In the genomic region with DNA sequence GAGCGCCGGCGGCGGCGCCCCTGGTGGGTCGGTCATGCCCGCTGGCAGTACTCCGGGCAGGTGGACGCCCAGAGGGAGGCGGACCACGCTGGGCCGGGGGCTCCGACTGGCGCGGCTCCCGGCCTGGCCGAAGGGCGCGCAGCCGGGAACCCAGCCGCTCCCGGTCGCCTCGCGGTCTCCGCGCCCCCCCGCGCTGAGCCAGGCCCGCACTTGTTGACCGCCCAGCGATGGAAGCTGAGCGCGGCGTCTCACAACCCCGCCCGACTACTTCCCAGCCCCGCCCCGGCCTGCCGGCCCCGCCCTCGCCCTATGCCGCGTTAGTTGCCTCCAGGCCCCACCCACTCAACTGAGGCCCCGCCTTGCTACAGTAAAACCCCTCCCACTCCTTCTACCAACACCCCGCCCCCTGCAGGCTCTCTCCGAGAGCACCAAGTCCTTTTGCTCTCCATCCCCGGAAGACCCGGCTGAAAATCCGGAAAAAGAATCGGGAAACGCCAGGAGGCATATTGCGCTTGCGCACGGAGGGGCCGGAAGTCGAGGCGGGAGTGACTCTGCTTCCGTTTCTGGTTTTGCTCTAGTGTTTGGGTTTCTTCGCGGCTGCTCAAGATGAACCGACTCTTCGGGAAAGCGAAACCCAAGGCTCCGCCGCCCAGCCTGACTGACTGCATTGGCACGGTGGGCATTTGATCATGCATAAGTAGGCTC, we compare ENCODE assay signal across 1 cellular context.
TF ChIP-seq lines count a peak whose summit lies in the region.

Gene BAG1, minus strand, starts transcription at position 236 of the 705 bp plus-strand sequence.
Gene CHMP5, plus strand, starts transcription at position 577 of the 705 bp plus-strand sequence. Its CDS starts 30 bp downstream, at position 607.

TF ChIP-seq in WTC11, 78 proteins besides CTCF, POLR2A, EP300 and RAD21 (continued from another document):
- TF ChIP-seq, protein P1, sequence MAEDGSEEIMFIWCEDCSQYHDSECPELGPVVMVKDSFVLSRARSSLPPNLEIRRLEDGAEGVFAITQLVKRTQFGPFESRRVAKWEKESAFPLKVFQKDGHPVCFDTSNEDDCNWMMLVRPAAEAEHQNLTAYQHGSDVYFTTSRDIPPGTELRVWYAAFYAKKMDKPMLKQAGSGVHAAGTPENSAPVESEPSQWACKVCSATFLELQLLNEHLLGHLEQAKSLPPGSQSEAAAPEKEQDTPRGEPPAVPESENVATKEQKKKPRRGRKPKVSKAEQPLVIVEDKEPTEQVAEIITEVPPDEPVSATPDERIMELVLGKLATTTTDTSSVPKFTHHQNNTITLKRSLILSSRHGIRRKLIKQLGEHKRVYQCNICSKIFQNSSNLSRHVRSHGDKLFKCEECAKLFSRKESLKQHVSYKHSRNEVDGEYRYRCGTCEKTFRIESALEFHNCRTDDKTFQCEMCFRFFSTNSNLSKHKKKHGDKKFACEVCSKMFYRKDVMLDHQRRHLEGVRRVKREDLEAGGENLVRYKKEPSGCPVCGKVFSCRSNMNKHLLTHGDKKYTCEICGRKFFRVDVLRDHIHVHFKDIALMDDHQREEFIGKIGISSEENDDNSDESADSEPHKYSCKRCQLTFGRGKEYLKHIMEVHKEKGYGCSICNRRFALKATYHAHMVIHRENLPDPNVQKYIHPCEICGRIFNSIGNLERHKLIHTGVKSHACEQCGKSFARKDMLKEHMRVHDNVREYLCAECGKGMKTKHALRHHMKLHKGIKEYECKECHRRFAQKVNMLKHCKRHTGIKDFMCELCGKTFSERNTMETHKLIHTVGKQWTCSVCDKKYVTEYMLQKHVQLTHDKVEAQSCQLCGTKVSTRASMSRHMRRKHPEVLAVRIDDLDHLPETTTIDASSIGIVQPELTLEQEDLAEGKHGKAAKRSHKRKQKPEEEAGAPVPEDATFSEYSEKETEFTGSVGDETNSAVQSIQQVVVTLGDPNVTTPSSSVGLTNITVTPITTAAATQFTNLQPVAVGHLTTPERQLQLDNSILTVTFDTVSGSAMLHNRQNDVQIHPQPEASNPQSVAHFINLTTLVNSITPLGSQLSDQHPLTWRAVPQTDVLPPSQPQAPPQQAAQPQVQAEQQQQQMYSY (CRISPR knock-in tag; IDR thresholded peaks at IDR 0.05): peak; percentile 95
- TF ChIP-seq ZNF232 (CRISPR knock-in tag; IDR thresholded peaks at IDR 0.05): peak; percentile 38; the same call in 1 of the 2 replicates
- no peak for TF ChIP-seq ZNF396 (CRISPR knock-in tag; IDR thresholded peaks at IDR 0.05; ENCODE audit: borderline replicate concordance)
- TF ChIP-seq, protein P2, sequence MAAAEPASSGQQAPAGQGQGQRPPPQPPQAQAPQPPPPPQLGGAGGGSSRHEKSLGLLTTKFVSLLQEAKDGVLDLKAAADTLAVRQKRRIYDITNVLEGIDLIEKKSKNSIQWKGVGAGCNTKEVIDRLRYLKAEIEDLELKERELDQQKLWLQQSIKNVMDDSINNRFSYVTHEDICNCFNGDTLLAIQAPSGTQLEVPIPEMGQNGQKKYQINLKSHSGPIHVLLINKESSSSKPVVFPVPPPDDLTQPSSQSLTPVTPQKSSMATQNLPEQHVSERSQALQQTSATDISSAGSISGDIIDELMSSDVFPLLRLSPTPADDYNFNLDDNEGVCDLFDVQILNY (CRISPR knock-in tag; IDR thresholded peaks at IDR 0.05): 0 out of 2 replicates have a peak, but pooled peaks have one; percentile 54
- peak; percentile 71 for TF ChIP-seq FOXK1 (CRISPR knock-in tag; IDR thresholded peaks at IDR 0.05)
- TF ChIP-seq, protein P3, sequence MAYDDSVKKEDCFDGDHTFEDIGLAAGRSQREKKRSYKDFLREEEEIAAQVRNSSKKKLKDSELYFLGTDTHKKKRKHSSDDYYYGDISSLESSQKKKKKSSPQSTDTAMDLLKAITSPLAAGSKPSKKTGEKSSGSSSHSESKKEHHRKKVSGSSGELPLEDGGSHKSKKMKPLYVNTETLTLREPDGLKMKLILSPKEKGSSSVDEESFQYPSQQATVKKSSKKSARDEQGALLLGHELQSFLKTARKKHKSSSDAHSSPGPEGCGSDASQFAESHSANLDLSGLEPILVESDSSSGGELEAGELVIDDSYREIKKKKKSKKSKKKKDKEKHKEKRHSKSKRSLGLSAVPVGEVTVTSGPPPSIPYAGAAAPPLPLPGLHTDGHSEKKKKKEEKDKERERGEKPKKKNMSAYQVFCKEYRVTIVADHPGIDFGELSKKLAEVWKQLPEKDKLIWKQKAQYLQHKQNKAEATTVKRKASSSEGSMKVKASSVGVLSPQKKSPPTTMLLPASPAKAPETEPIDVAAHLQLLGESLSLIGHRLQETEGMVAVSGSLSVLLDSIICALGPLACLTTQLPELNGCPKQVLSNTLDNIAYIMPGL (CRISPR knock-in tag; IDR thresholded peaks at IDR 0.05): 0 out of 2 replicates have a peak, but pooled peaks have one; percentile 68
- TF ChIP-seq TEAD4 (CRISPR knock-in tag; IDR thresholded peaks at IDR 0.05): no peak
- 0 out of 2 replicates have a peak, but pooled peaks have one; percentile 10 for TF ChIP-seq FOXP1 (CRISPR knock-in tag; IDR thresholded peaks at IDR 0.05; ENCODE audit: borderline replicate concordance)
- peak; percentile 46; the same call in 1 of the 2 replicates for TF ChIP-seq GABPB1 (CRISPR knock-in tag; IDR thresholded peaks at IDR 0.05)
- no peak for TF ChIP-seq ZNF671 (CRISPR knock-in tag; IDR thresholded peaks at IDR 0.05)
- TF ChIP-seq MYBL2 (CRISPR knock-in tag; IDR thresholded peaks at IDR 0.05): no peak
